ENCODE assay signal across 19 cellular contexts in the genomic region with DNA sequence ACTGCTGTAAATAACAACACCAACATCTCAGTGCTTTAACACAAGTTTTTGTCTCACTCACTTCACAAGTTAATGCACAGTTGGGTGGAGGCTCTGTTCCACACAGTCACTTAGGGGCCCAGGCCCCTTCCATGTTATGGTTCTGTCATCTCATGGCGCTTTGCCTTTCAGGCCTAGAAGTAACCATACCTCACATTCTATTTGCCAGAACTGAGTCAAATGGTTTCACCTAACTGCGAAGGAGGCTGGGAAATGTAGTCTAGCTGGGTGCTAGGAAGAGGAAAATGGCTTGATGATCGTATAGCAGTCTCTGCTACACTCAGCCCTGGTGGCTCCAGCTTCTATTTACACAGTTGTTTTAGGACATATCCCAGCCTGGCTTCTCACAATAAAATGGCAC. TPM values are rescaled to one million over a fixed set of nuclear protein-coding genes. Genes with fewer than 3 reads are reported as not detected.
DNase-seq lines count a peak whose midpoint lies in the region; ATAC-seq and TF ChIP-seq lines count a peak whose summit lies in the region.
"Had no signal": no experiment of that assay in that cellular context is flagged by ENCODE, and none has a peak within 500 bp of the region (broad histone marks: within the 10 kb centered on the region; RNA-seq: fewer than 3 reads in every experiment).

No MANE protein-coding gene starts in this region.

- peak; percentile 11 for DNase-seq in activated CD4-positive, alpha-beta T cell treated with anti-CD3 and anti-CD28 coated beads for 36 hours
- no peak for DNase-seq in activated CD4-positive, alpha-beta T cell treated with anti-CD3 and anti-CD28 coated beads, Interleukin-2, amount 10 ng/mL, durations not matched to agents 24 days and 14 days
- peak; percentile 10 for DNase-seq in colonic mucosa
- DNase-seq in trophoblast cell: peak in 1 of 2 donors; percentile 25
- DNase-seq in GM23248: no peak
- no peak for DNase-seq in coronary artery (ENCODE audit: low spot score)
- DNase-seq: activated CD4-positive, alpha-beta T cell treated with anti-CD3 and anti-CD28 coated beads, Interleukin-2, amount 50 U/mL, for 1 hour; GDM1; kidney; natural killer cell; NCI-H1048; NCI-H2081 had no signal

- H3K4me1 Mint-ChIP-seq in activated CD4-positive, alpha-beta T cell treated with anti-CD3 and anti-CD28 coated beads for 36 hours: peaks cover 2% of the 10 kb centered on the region
- H3K4me1 Mint-ChIP-seq in activated CD4-positive, alpha-beta T cell treated with anti-CD3 and anti-CD28 coated beads, Interleukin-2, amount 10 ng/mL, durations not matched to agents 24 days and 14 days: peaks cover 2% of the 10 kb centered on the region
- H3K4me1 Mint-ChIP-seq: memory B cell had no signal

- H3K27ac ChIP-seq in colonic mucosa (no peak overlapping the region), trophoblast cell (ENCODE audit: low read depth, low read length) (no peak overlapping the region), GM23248 (no peak overlapping the region), coronary artery (no peak overlapping the region)
- H3K27ac ChIP-seq: BLaER1 treated with 17β-estradiol and CSF1 and Interleukin-3, amounts not matched to agents 10 nM and 100 nM; skin epidermis had no signal

- no peaks in the 10 kb centered on the region for H3K36me3 Mint-ChIP-seq in activated CD4-positive, alpha-beta T cell treated with anti-CD3 and anti-CD28 coated beads for 36 hours (ENCODE audit: low read depth)
- H3K36me3 Mint-ChIP-seq in activated CD4-positive, alpha-beta T cell treated with anti-CD3 and anti-CD28 coated beads, Interleukin-2, amount 10 ng/mL, durations not matched to agents 24 days and 14 days (ENCODE audit: low read depth): no peaks in the 10 kb centered on the region
- H3K36me3 Mint-ChIP-seq: activated naive CD8-positive, alpha-beta T cell; brain; memory B cell; natural killer cell had no signal

- peak overlapping the region; percentile 32 for H2BK12ac ChIP-seq in trophoblast cell (ENCODE audit: low read length)

- peaks cover 4% of the 10 kb centered on the region for H3K4me1 ChIP-seq in Loucy (ENCODE audit: insufficient read depth, low read length, poor library complexity, severe bottlenecking)
- H3K4me1 ChIP-seq in colonic mucosa: peaks cover under 1% of the 10 kb centered on the region
- peaks cover 9% of the 10 kb centered on the region in 2 experiments for H3K4me1 ChIP-seq in trophoblast cell (ENCODE audit: control insufficient read depth in 1 of 2, insufficient read depth in 2 of 2, low read length in 2 of 2)
- no peaks in the 10 kb centered on the region for H3K4me1 ChIP-seq in GM23248 (ENCODE audit: insufficient read depth)

- H3K27ac Mint-ChIP-seq in activated CD4-positive, alpha-beta T cell treated with anti-CD3 and anti-CD28 coated beads for 36 hours: no peak overlapping the region
- no peak overlapping the region for H3K27ac Mint-ChIP-seq in activated CD4-positive, alpha-beta T cell treated with anti-CD3 and anti-CD28 coated beads, Interleukin-2, amount 10 ng/mL, durations not matched to agents 24 days and 14 days
- H3K27ac Mint-ChIP-seq: activated naive CD8-positive, alpha-beta T cell; brain; memory B cell; natural killer cell had no signal

- no peak overlapping the region for H3K4me2 ChIP-seq in Loucy (ENCODE audit: low read depth, low read length, poor library complexity, severe bottlenecking)
- no peak overlapping the region for H3K4me2 ChIP-seq in trophoblast cell (ENCODE audit: low read length)
- no peak overlapping the region for H3K4me2 ChIP-seq in GM23248 (ENCODE audit: unreplicated experiment)

- no peak overlapping the region for H3K9ac ChIP-seq in Loucy (ENCODE audit: low read depth, low read length, poor library complexity, severe bottlenecking)
- no peak overlapping the region for H3K9ac ChIP-seq in colonic mucosa (ENCODE audit: low read depth in 2 of 2, low read length in 2 of 2)
- H3K9ac ChIP-seq in trophoblast cell (ENCODE audit: low read length): no peak overlapping the region
- no peak overlapping the region for H3K9ac ChIP-seq in GM23248
- H3K9ac ChIP-seq: BLaER1 treated with 17β-estradiol and CSF1 and Interleukin-3, amounts not matched to agents 10 nM and 100 nM had no signal

- WGBS in trophoblast cell (ENCODE audit: extremely low coverage, insufficient coverage, insufficient read length): no CpG with 5 or more reads among the region's 3 CpGs
- WGBS in GM23248 (ENCODE audit: low coverage in 1 of 2, low lambda C conversion rate in 2 of 2, missing lambda C conversion rate in 2 of 2), 2 experiments: 99 to 100% methylated on average over 3 of the region's 3 CpGs

- peak overlapping the region; percentile 25 for H2BK120ac ChIP-seq in trophoblast cell (ENCODE audit: insufficient read depth, low read length, poor library complexity)

- H3K4ac ChIP-seq in trophoblast cell (ENCODE audit: low read depth, low read length): no peak overlapping the region

- H3K4me3 ChIP-seq in Loucy (ENCODE audit: low read length, poor library complexity, severe bottlenecking) (no peak overlapping the region), colonic mucosa (no peak overlapping the region), trophoblast cell (ENCODE audit: low read depth, low read length) (no peak overlapping the region), GM23248 (no peak overlapping the region), coronary artery (no peak overlapping the region)
- H3K4me3 ChIP-seq: BLaER1 treated with 17β-estradiol and CSF1 and Interleukin-3, amounts not matched to agents 10 nM and 100 nM; skin epidermis had no signal

- H3K23ac ChIP-seq in trophoblast cell (ENCODE audit: low read length): no peak overlapping the region

- H4K20me1 ChIP-seq in Loucy (ENCODE audit: insufficient read depth, low read length, poor library complexity, severe bottlenecking): no peaks in the 10 kb centered on the region
- no peaks in the 10 kb centered on the region for H4K20me1 ChIP-seq in GM23248 (ENCODE audit: insufficient read depth)
- H4K20me1 ChIP-seq: BLaER1 treated with 17β-estradiol and CSF1 and Interleukin-3, amounts not matched to agents 10 nM and 100 nM had no signal

- POLR2A ChIA-PET in activated CD4-positive, alpha-beta T cell treated with anti-CD3 and anti-CD28 coated beads for 36 hours (lab: Charles Lee): no interaction called here

- no peaks in the 10 kb centered on the region for H3K9me2 ChIP-seq in Loucy (replicated peaks; ENCODE audit: low read depth, low read length)
- H3K9me2 ChIP-seq in GM23248 (ENCODE audit: insufficient read depth): no peaks in the 10 kb centered on the region

- H2BK5ac ChIP-seq in trophoblast cell (ENCODE audit: low read depth, low read length, poor library complexity): no peak overlapping the region

- H4K12ac ChIP-seq in trophoblast cell (ENCODE audit: low read depth, low read length): no peak overlapping the region

- no peak overlapping the region for H3K4me3 Mint-ChIP-seq in activated CD4-positive, alpha-beta T cell treated with anti-CD3 and anti-CD28 coated beads for 36 hours
- H3K4me3 Mint-ChIP-seq in activated CD4-positive, alpha-beta T cell treated with anti-CD3 and anti-CD28 coated beads, Interleukin-2, amount 10 ng/mL, durations not matched to agents 24 days and 14 days: no peak overlapping the region
- H3K4me3 Mint-ChIP-seq: activated naive CD8-positive, alpha-beta T cell; brain; memory B cell; natural killer cell had no signal

- H3F3A ChIP-seq in Loucy (ENCODE audit: low read depth): no peaks in the 10 kb centered on the region
- no peaks in the 10 kb centered on the region for H3F3A ChIP-seq in GM23248 (ENCODE audit: insufficient read depth)

- H2AFZ ChIP-seq in Loucy (ENCODE audit: low read length) (peak overlapping the region; percentile 48; the same call in 1 of the 2 replicates), trophoblast cell (ENCODE audit: insufficient read depth, low read length, poor library complexity) (peak overlapping the region; percentile 6), GM23248 (no peak overlapping the region)

- H3K9me3 Mint-ChIP-seq in activated CD4-positive, alpha-beta T cell treated with anti-CD3 and anti-CD28 coated beads for 36 hours (ENCODE audit: low read depth): no peaks in the 10 kb centered on the region
- H3K9me3 Mint-ChIP-seq in activated CD4-positive, alpha-beta T cell treated with anti-CD3 and anti-CD28 coated beads, Interleukin-2, amount 10 ng/mL, durations not matched to agents 24 days and 14 days: no peaks in the 10 kb centered on the region
- H3K9me3 Mint-ChIP-seq: memory B cell, natural killer cell had no signal

- H3K36me3 ChIP-seq in Loucy (ENCODE audit: insufficient read depth, low read length) (no peaks in the 10 kb centered on the region), colonic mucosa (no peaks in the 10 kb centered on the region), trophoblast cell (ENCODE audit: control insufficient read depth in 1 of 2, insufficient read depth in 2 of 2, low read length in 2 of 2) (no peaks in the 10 kb centered on the region), GM23248 (ENCODE audit: low read depth) (no peaks in the 10 kb centered on the region)
- H3K36me3 ChIP-seq: BLaER1 treated with 17β-estradiol and CSF1 and Interleukin-3, amounts not matched to agents 10 nM and 100 nM had no signal

- H3K27me3 Mint-ChIP-seq in activated CD4-positive, alpha-beta T cell treated with anti-CD3 and anti-CD28 coated beads for 36 hours: no peaks in the 10 kb centered on the region
- peaks cover 8% of the 10 kb centered on the region for H3K27me3 Mint-ChIP-seq in activated CD4-positive, alpha-beta T cell treated with anti-CD3 and anti-CD28 coated beads, Interleukin-2, amount 10 ng/mL, durations not matched to agents 24 days and 14 days
- H3K27me3 Mint-ChIP-seq: activated naive CD8-positive, alpha-beta T cell; brain had no signal

- H4K91ac ChIP-seq in trophoblast cell (ENCODE audit: low read depth, low read length): peak overlapping the region; percentile 52

- peak; percentile 68 for ATAC-seq in activated CD4-positive, alpha-beta T cell treated with anti-CD3 and anti-CD28 coated beads for 36 hours
- ATAC-seq in HG02938 (IDR thresholded peaks at IDR 0.05; ENCODE audit: unreplicated experiment): no peak
- ATAC-seq: natural killer cell had no signal

- CTCF ChIA-PET in activated CD4-positive, alpha-beta T cell treated with anti-CD3 and anti-CD28 coated beads for 36 hours (lab: Charles Lee): interaction anchor here (0.5 to 1.4 kb wide), 3 partner anchors 95 to 188 kb away, joined by 3 to 5 read pairs (median 3); no protein-coding TSS in a partner anchor

- peaks cover 2% of the 10 kb centered on the region for H3K79me1 ChIP-seq in trophoblast cell (ENCODE audit: low read length)

- intact Hi-C loops in activated CD4-positive, alpha-beta T cell treated with anti-CD3 and anti-CD28 coated beads for 36 hours (cut with DNase I, micrococcal nuclease): loop anchor here in 1 of 2 experiments (10.0 kb wide), 1 partner anchor 261 kb away; no protein-coding TSS in a partner anchor
- intact Hi-C loops in activated CD4-positive, alpha-beta T cell treated with anti-CD3 and anti-CD28 coated beads, Interleukin-2, amount 10 ng/mL, durations not matched to agents 24 days and 14 days (cut with micrococcal nuclease): no loop called here
- intact Hi-C loops in colonic mucosa (cut with DNase I): loop anchor here (5.0 kb wide), 1 partner anchor 184 kb away; no protein-coding TSS in a partner anchor

- TF ChIP-seq CTCF in Loucy (conservative IDR thresholded peaks at IDR 0.05; ENCODE audit: low read length) (no peak), colonic mucosa (IDR thresholded peaks at IDR 0.05) (no peak), coronary artery (IDR thresholded peaks at IDR 0.05) (no peak)

- in situ Hi-C loops in GM23248 (cut with MboI): loop anchor here (5.0 to 10.0 kb wide), 2 partner anchors 94 to 191 kb away; no protein-coding TSS in a partner anchor

- H3K27me3 ChIP-seq in Loucy (ENCODE audit: insufficient read depth, low read length, poor library complexity, severe bottlenecking) (no peaks in the 10 kb centered on the region), colonic mucosa (no peaks in the 10 kb centered on the region), trophoblast cell (ENCODE audit: insufficient read depth, low read length) (no peaks in the 10 kb centered on the region), GM23248 (replicated peaks; ENCODE audit: insufficient read depth) (no peaks in the 10 kb centered on the region)
- H3K27me3 ChIP-seq: BLaER1 treated with 17β-estradiol and CSF1 and Interleukin-3, amounts not matched to agents 10 nM and 100 nM had no signal

- peak overlapping the region; percentile 50 for H4K8ac ChIP-seq in trophoblast cell (ENCODE audit: low read depth, low read length)

- H3K9me3 ChIP-seq in Loucy (ENCODE audit: insufficient read depth, low read depth, low read length): no peaks in the 10 kb centered on the region
- no peaks in the 10 kb centered on the region for H3K9me3 ChIP-seq in colonic mucosa
- H3K9me3 ChIP-seq in trophoblast cell (ENCODE audit: insufficient read depth, low read depth, low read length): peaks cover under 1% of the 10 kb centered on the region
- no peaks in the 10 kb centered on the region for H3K9me3 ChIP-seq in GM23248 (ENCODE audit: low read depth)
- H3K9me3 ChIP-seq: BLaER1 treated with 17β-estradiol and CSF1 and Interleukin-3, amounts not matched to agents 10 nM and 100 nM had no signal

- H3K18ac ChIP-seq in trophoblast cell (ENCODE audit: low read length): no peak overlapping the region

- no peak overlapping the region for H2AK5ac ChIP-seq in trophoblast cell (ENCODE audit: low read length)

- H3K79me2 ChIP-seq in Loucy (ENCODE audit: insufficient read depth, low read length) (no peaks in the 10 kb centered on the region), trophoblast cell (ENCODE audit: control insufficient read depth, insufficient read depth, low read length, poor library complexity) (no peaks in the 10 kb centered on the region), GM23248 (ENCODE audit: insufficient read depth) (no peaks in the 10 kb centered on the region)

- no peak overlapping the region for H3K14ac ChIP-seq in trophoblast cell (ENCODE audit: low read length)

RNA-seq across cellular contexts. Expression of gene MVB12B, which starts 23.1 kb away (rescaled TPM):
- total RNA-seq in activated CD4-positive, alpha-beta T cell treated with anti-CD3 and anti-CD28 coated beads for 36 hours: 1 to 10 TPM; 3.0 TPM
- 0.49 and 1.3 TPM in 2 replicates for total RNA-seq in activated CD4-positive, alpha-beta T cell treated with anti-CD3 and anti-CD28 coated beads, Interleukin-2, amount 10 ng/mL, durations not matched to agents 24 days and 14 days
- 10 to 100 TPM in 1 of 2 donors, 1 to 10 TPM in 1; 9.8 to 15.8 TPM for total RNA-seq in colonic mucosa
- polyA plus RNA-seq in trophoblast cell (2013): 13.2 and 13.4 TPM in 2 replicates
- 5.5 and 8.3 TPM in 2 replicates for total RNA-seq in GM23248 (2014; rRNA removed; shearing (Covaris generic))
- polyA plus RNA-seq in GM23248 (2016; fragmentation: Nextera tagmentation; extraction: Ambion mirVana): 2.4 and 2.9 TPM in 2 replicates

Comparison
In these comparisons a context has a peak if more than half of its experiments do, and no peak if none do; other contexts are left out.
1. DNase-seq: peak in activated CD4-positive, alpha-beta T cell treated with anti-CD3 and anti-CD28 coated beads for 36 hours (single experiment) and colonic mucosa (single experiment); none in activated CD4-positive, alpha-beta T cell treated with anti-CD3 and anti-CD28 coated beads, Interleukin-2, amount 10 ng/mL, durations not matched to agents 24 days and 14 days (single experiment), GM23248 (single experiment) and coronary artery (single experiment).